ENCODE assay signal across 1 cellular context in the genomic region with DNA sequence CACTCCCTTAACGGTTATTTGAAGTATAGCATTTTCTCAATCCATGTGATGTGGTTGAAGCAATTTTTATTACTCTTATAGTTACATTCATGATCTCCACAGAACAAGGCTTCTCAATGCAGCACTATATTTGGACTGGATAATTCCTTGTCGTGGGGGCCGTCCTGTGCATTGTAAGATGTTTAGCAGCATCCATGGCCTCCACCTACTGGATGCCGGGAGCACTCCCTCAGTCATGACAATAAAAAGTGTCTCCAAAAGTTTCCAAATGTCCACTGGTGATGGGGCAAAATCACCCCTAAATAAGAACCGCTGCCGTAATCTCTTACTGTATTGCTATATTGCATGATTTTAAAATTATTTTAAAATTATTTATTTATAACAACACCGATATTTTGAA.
TF ChIP-seq lines count a peak whose summit lies in the region.

No MANE protein-coding gene starts in this region.

TF ChIP-seq in GM23338, 12 proteins besides CTCF, POLR2A, EP300 and RAD21 (continued from another document):
- no peak for TF ChIP-seq POLR2AphosphoS5 (IDR thresholded peaks at IDR 0.05; ENCODE audit: low read depth)
- TF ChIP-seq, protein P1, sequence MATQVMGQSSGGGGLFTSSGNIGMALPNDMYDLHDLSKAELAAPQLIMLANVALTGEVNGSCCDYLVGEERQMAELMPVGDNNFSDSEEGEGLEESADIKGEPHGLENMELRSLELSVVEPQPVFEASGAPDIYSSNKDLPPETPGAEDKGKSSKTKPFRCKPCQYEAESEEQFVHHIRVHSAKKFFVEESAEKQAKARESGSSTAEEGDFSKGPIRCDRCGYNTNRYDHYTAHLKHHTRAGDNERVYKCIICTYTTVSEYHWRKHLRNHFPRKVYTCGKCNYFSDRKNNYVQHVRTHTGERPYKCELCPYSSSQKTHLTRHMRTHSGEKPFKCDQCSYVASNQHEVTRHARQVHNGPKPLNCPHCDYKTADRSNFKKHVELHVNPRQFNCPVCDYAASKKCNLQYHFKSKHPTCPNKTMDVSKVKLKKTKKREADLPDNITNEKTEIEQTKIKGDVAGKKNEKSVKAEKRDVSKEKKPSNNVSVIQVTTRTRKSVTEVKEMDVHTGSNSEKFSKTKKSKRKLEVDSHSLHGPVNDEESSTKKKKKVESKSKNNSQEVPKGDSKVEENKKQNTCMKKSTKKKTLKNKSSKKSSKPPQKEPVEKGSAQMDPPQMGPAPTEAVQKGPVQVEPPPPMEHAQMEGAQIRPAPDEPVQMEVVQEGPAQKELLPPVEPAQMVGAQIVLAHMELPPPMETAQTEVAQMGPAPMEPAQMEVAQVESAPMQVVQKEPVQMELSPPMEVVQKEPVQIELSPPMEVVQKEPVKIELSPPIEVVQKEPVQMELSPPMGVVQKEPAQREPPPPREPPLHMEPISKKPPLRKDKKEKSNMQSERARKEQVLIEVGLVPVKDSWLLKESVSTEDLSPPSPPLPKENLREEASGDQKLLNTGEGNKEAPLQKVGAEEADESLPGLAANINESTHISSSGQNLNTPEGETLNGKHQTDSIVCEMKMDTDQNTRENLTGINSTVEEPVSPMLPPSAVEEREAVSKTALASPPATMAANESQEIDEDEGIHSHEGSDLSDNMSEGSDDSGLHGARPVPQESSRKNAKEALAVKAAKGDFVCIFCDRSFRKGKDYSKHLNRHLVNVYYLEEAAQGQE (IDR thresholded peaks at IDR 0.05; ENCODE audit: unreplicated experiment), result no peak
- no peak for TF ChIP-seq JUNB (IDR thresholded peaks at IDR 0.05; ENCODE audit: unreplicated experiment)
- no peak for TF ChIP-seq EZH2phosphoT487 (IDR thresholded peaks at IDR 0.05; ENCODE audit: unreplicated experiment)
- TF ChIP-seq ZNF331 (CRISPR knock-in tag; IDR thresholded peaks at IDR 0.05; ENCODE audit: low read depth), result no peak
- TF ChIP-seq CREB1 (CRISPR knock-in tag; IDR thresholded peaks at IDR 0.05; ENCODE audit: low read depth), result no peak
- TF ChIP-seq ZNF114 (CRISPR knock-in tag; IDR thresholded peaks at IDR 0.05), result no peak
- TF ChIP-seq NANOG (IDR thresholded peaks at IDR 0.05; ENCODE audit: borderline replicate concordance), result no peak
- TF ChIP-seq STAT1 (IDR thresholded peaks at IDR 0.05; ENCODE audit: unreplicated experiment), result no peak
